19 cellular contexts compared by ENCODE assay signal in the genomic region with DNA sequence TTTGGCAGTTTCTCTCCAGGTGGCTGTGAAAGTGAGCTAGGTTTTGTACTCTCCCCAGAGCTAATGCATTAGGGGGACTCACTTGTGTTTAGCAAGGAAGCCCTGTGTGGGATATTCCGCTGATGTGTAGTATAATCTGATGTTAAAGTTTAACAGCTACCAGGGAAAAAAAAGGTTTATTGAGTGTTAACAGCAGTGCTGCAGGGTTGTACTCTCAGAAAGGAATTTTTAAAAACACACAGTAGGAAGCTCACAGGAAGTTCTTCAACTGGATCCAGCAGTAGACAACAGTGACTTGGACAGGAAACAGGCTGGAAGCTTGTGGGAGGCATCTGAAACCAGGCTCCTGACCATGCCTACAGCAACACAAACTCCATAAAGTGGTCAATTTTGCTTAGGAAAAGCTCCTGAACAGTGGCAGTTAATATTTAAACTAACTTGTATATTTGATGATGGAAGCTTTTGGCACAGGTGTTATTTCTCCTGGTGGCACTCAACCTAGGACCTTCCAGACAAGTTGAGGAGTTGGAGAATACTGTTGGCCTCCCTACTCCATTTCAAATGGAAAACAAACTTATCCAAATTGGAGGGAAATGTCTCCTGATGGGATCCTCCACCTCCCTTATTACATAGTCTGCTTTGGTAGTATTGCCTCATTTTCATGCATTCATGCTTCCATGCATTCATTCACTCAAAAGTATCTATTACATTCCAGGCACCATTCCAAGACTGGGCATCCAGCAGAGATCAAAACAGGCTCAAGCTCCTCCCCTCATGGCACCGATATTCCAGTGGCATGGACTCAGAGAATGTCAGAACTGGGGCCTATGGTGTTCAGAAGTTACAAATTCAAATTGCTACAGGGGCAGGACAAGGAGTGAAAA. TPM values are rescaled to one million over a fixed set of nuclear protein-coding genes. Genes with fewer than 3 reads are reported as not detected.
A peak's percentile ranks its signal among the peaks of the same experiment; 100 is the strongest.
DNase-seq lines count a peak whose midpoint lies in the region; ATAC-seq and TF ChIP-seq lines count a peak whose summit lies in the region.
"Had no signal": no experiment of that assay in that cellular context is flagged by ENCODE, and none has a peak within 500 bp of the region (broad histone marks: within the 10 kb centered on the region; RNA-seq: fewer than 3 reads in every experiment).

No MANE protein-coding gene starts in this region.

- no peaks in the 10 kb centered on the region for H3K9me3 ChIP-seq in HEK293 (ENCODE audit: control insufficient read depth, insufficient read depth, low read depth, low read length)
- H3K9me3 ChIP-seq in PC-9 (ENCODE audit: insufficient read depth, low read depth) = no peaks in the 10 kb centered on the region
- H3K9me3 ChIP-seq: ascending aorta had no signal

- DNase-seq in DMS 273 (lab: John Stamatoyannopoulos, UW; ENCODE audit: unreplicated experiment) = peak; percentile 89
- DNase-seq in NCI-H69 (lab: John Stamatoyannopoulos, UW) = peak; percentile 68
- peak; percentile 61 for DNase-seq in kidney tubule cell (ENCODE audit: low spot score)
- no peak for DNase-seq in activated T-helper 1 cell treated with anti-CD3 and anti-CD28 coated beads, Interleukin-12 subunit alpha, Interleukin-12 subunit beta, Interleukin-2, Interleukin-4 antibody, amounts not matched to agents 30 ng/mL and 10 ng/mL and 1 ng/mL, durations not matched to agents 14 hours and 24 hours and 36 hours (ENCODE audit: low spot score)
- no peak for DNase-seq in NCI-H1092 treated with DMSO at 0.1 percent for 48 hours (lab: John Stamatoyannopoulos, UW)
- DNase-seq in PC-9 = no peak
- DNase-seq: cortex of kidney; DMS153; erythroblast; GM23248; hypothalamus; left ventricle myocardium superior; NCI-H2227 treated with DMSO at 0.1 percent for 48 hours; posterior cingulate gyrus; stimulated activated naive CD8-positive, alpha-beta T cell treated with anti-CD3 and anti-CD28 coated beads, Interleukin-15, amount 100 ng/mL, for 72 hours had no signal

- H3K36me3 Mint-ChIP-seq in activated T-helper 1 cell treated with anti-CD3 and anti-CD28 coated beads, Interleukin-12 subunit alpha, Interleukin-12 subunit beta, Interleukin-2, Interleukin-4 antibody, amounts not matched to agents 30 ng/mL and 10 ng/mL and 1 ng/mL, durations not matched to agents 14 hours and 24 hours and 36 hours (ENCODE audit: low read depth) = peaks cover 3% of the 10 kb centered on the region

- H3K9me2 ChIP-seq in PC-9 (ENCODE audit: insufficient read depth) = peaks cover 7% of the 10 kb centered on the region; the same call in 1 of the 2 replicates

- ATAC-seq in HG02571 (IDR thresholded peaks at IDR 0.05; ENCODE audit: unreplicated experiment) = no peak
- ATAC-seq: left ventricle myocardium superior; Panc1; stimulated activated naive CD8-positive, alpha-beta T cell treated with anti-CD3 and anti-CD28 coated beads, Interleukin-15, amount 100 ng/mL, for 72 hours had no signal

- no peaks in the 10 kb centered on the region for H3F3A ChIP-seq in PC-9 (ENCODE audit: insufficient read depth, low read depth)

- no peaks in the 10 kb centered on the region for H3K36me3 ChIP-seq in HEK293 (ENCODE audit: control insufficient read depth in 2 of 2, insufficient read depth in 1 of 2, low read length in 2 of 2)
- no peaks in the 10 kb centered on the region for H3K36me3 ChIP-seq in PC-9 (ENCODE audit: low read depth)
- H3K36me3 ChIP-seq: ascending aorta had no signal

- POLR2A ChIA-PET in HEK293 (lab: Yijun Ruan, JAX) = interaction anchor here (1.1 kb wide), 1 partner anchor 55 kb away, joined by 3 read pairs; a partner anchor contains a TSS
- POLR2A ChIA-PET in PC-9 (lab: Charles Lee; ENCODE audit: unreplicated experiment) = no interaction called here

- H3K27me3 Mint-ChIP-seq in activated T-helper 1 cell treated with anti-CD3 and anti-CD28 coated beads, Interleukin-12 subunit alpha, Interleukin-12 subunit beta, Interleukin-2, Interleukin-4 antibody, amounts not matched to agents 30 ng/mL and 10 ng/mL and 1 ng/mL, durations not matched to agents 14 hours and 24 hours and 36 hours (ENCODE audit: insufficient read depth) = peaks cover 68% of the 10 kb centered on the region

- H4K20me1 ChIP-seq in PC-9 (ENCODE audit: insufficient read depth) = no peaks in the 10 kb centered on the region

- H2AFZ ChIP-seq in PC-9 = no peak overlapping the region
- H2AFZ ChIP-seq: GM23248 had no signal

- no TSS peak for BruUV-seq in PC-9 (replicated peaks; lab: Mats Ljungman, UMichigan)

- no peaks in the 10 kb centered on the region for H3K27me3 ChIP-seq in PC-9 (ENCODE audit: insufficient read depth, low read depth)
- H3K27me3 ChIP-seq: ascending aorta had no signal

- no peaks in the 10 kb centered on the region for H3K9me3 Mint-ChIP-seq in activated T-helper 1 cell treated with anti-CD3 and anti-CD28 coated beads, Interleukin-12 subunit alpha, Interleukin-12 subunit beta, Interleukin-2, Interleukin-4 antibody, amounts not matched to agents 30 ng/mL and 10 ng/mL and 1 ng/mL, durations not matched to agents 14 hours and 24 hours and 36 hours
- H3K9me3 Mint-ChIP-seq: stimulated activated naive CD8-positive, alpha-beta T cell treated with anti-CD3 and anti-CD28 coated beads, Interleukin-15, amount 100 ng/mL, for 72 hours had no signal

- no peaks in the 10 kb centered on the region for H3K79me2 ChIP-seq in PC-9 (ENCODE audit: low read depth)

- no peak overlapping the region for H3K27ac Mint-ChIP-seq in activated T-helper 1 cell treated with anti-CD3 and anti-CD28 coated beads, Interleukin-12 subunit alpha, Interleukin-12 subunit beta, Interleukin-2, Interleukin-4 antibody, amounts not matched to agents 30 ng/mL and 10 ng/mL and 1 ng/mL, durations not matched to agents 14 hours and 24 hours and 36 hours

- CTCF ChIA-PET in HEK293 (lab: Yijun Ruan, JAX) (interaction anchor here (0.5 to 1.7 kb wide), 3 partner anchors 16 to 1523 kb away, joined by 4 to 6 read pairs (median 5); no protein-coding TSS in a partner anchor), PC-9 (lab: Charles Lee) (no interaction called here)

- H3K27ac ChIP-seq in HEK293 (ENCODE audit: extremely low read depth, low read depth, low read length) (no peak overlapping the region), PC-9 (no peak overlapping the region)
- H3K27ac ChIP-seq: ascending aorta, GM23248 had no signal

- H3K4me3 ChIP-seq in HEK293 (ENCODE audit: low read depth, low read length) = no peak overlapping the region
- H3K4me3 ChIP-seq in PC-9 = no peak overlapping the region
- H3K4me3 ChIP-seq: ascending aorta, GM23248 had no signal

- no peak overlapping the region for H3K4me2 ChIP-seq in PC-9

- peaks cover 21% of the 10 kb centered on the region for H3K4me1 ChIP-seq in HEK293 (ENCODE audit: control insufficient read depth, insufficient read depth, low read length)
- 0 out of 2 replicates have a peak, but pooled peaks cover 5% of the 10 kb centered on the region for H3K4me1 ChIP-seq in PC-9 (replicated peaks; ENCODE audit: insufficient read depth)
- H3K4me1 ChIP-seq: ascending aorta had no signal

- TF ChIP-seq CTCF in HEK293 (tag by site-specific recombination; IDR thresholded peaks at IDR 0.05) = no peak
- no peak for TF ChIP-seq CTCF in PC-9 (conservative IDR thresholded peaks at IDR 0.05)

- intact Hi-C loops in activated T-helper 1 cell treated with anti-CD3 and anti-CD28 coated beads, Interleukin-12 subunit alpha, Interleukin-12 subunit beta, Interleukin-2, Interleukin-4 antibody, amounts not matched to agents 30 ng/mL and 10 ng/mL and 1 ng/mL, durations not matched to agents 14 hours and 24 hours and 36 hours (cut with micrococcal nuclease) = no loop called here
- intact Hi-C loops in PC-9 (cut with micrococcal nuclease; ENCODE audit: unreplicated experiment) = no loop called here

- peaks cover 6% of the 10 kb centered on the region for H3K4me1 Mint-ChIP-seq in activated T-helper 1 cell treated with anti-CD3 and anti-CD28 coated beads, Interleukin-12 subunit alpha, Interleukin-12 subunit beta, Interleukin-2, Interleukin-4 antibody, amounts not matched to agents 30 ng/mL and 10 ng/mL and 1 ng/mL, durations not matched to agents 14 hours and 24 hours and 36 hours (ENCODE audit: low read depth)
- H3K4me1 Mint-ChIP-seq: stimulated activated naive CD8-positive, alpha-beta T cell treated with anti-CD3 and anti-CD28 coated beads, Interleukin-15, amount 100 ng/mL, for 72 hours had no signal

- no peak overlapping the region for H3K4me3 Mint-ChIP-seq in activated T-helper 1 cell treated with anti-CD3 and anti-CD28 coated beads, Interleukin-12 subunit alpha, Interleukin-12 subunit beta, Interleukin-2, Interleukin-4 antibody, amounts not matched to agents 30 ng/mL and 10 ng/mL and 1 ng/mL, durations not matched to agents 14 hours and 24 hours and 36 hours
- H3K4me3 Mint-ChIP-seq: stimulated activated naive CD8-positive, alpha-beta T cell treated with anti-CD3 and anti-CD28 coated beads, Interleukin-15, amount 100 ng/mL, for 72 hours had no signal

TF ChIP-seq in HEK293, 187 proteins besides CTCF, POLR2A, EP300 and RAD21 (continues in another document):
- TF ChIP-seq WT1 (tag by site-specific recombination; IDR thresholded peaks at IDR 0.05) (peak; percentile 85), MZF1 (tag by site-specific recombination; IDR thresholded peaks at IDR 0.05; ENCODE audit: borderline replicate concordance) (no peak), ZNF600 (tag by site-specific recombination; IDR thresholded peaks at IDR 0.05) (peak; percentile 42)
- TF ChIP-seq, protein P1, sequence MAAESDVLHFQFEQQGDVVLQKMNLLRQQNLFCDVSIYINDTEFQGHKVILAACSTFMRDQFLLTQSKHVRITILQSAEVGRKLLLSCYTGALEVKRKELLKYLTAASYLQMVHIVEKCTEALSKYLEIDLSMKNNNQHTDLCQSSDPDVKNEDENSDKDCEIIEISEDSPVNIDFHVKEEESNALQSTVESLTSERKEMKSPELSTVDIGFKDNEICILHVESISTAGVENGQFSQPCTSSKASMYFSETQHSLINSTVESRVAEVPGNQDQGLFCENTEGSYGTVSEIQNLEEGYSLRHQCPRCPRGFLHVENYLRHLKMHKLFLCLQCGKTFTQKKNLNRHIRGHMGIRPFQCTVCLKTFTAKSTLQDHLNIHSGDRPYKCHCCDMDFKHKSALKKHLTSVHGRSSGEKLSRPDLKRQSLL (tag by site-specific recombination; IDR thresholded peaks at IDR 0.05) = peak; percentile 43; the same call in 1 of the 2 replicates

RNA-seq across cellular contexts. Expression of a gene that starts 54.7 kb away (rescaled TPM):
- total RNA-seq in activated T-helper 1 cell treated with anti-CD3 and anti-CD28 coated beads, Interleukin-12 subunit alpha, Interleukin-12 subunit beta, Interleukin-2, Interleukin-4 antibody, amounts not matched to agents 30 ng/mL and 10 ng/mL and 1 ng/mL, durations not matched to agents 14 hours and 24 hours and 36 hours = 0.13 and 0.15 TPM in 2 replicates
- 4.0 and 4.1 TPM in 2 replicates for total RNA-seq in PC-9 (2021)
- total RNA-seq: left ventricle myocardium superior had no signal

Comparison
In these comparisons a context has a peak if more than half of its experiments do, and no peak if none do; other contexts are left out.
1. DNase-seq: peak in DMS 273 (single experiment), NCI-H69 (single experiment) and kidney tubule cell (single experiment); none in activated T-helper 1 cell treated with anti-CD3 and anti-CD28 coated beads, Interleukin-12 subunit alpha, Interleukin-12 subunit beta, Interleukin-2, Interleukin-4 antibody, amounts not matched to agents 30 ng/mL and 10 ng/mL and 1 ng/mL, durations not matched to agents 14 hours and 24 hours and 36 hours (single experiment), NCI-H1092 treated with DMSO at 0.1 percent for 48 hours (single experiment) and PC-9 (0 of 2).